1 cellular context compared by ENCODE assay signal in the genomic region with DNA sequence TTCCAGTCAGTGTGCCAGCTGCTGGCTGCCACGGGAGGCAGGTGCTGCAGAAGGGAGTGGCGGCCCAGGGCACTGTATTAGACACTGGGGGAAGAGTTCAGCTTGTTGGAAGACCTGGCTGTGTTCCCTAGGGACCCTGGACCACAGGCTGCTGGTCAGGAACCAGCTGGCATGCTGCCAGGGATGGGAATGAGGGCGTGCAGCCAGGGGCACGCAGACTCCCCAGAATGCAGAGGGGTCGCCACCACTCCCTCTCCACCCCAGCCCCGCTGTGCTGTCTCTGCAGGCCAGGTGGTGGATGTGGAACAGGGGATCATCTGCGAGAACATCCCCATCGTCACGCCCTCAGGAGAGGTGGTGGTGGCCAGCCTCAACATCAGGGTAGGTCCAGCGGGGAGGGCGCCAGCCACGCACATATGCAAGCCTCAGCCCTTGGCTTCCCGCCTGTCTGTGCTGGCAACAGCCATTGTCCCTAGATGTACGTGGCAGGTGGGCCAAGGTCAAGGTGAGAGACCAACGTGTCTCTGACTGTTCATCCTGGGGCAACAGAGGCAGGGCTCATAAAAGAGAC.
TF ChIP-seq lines count a peak whose summit lies in the region.

No MANE protein-coding gene starts in this region.

TF ChIP-seq in K562, 482 proteins besides CTCF, POLR2A, EP300 and RAD21:
- no peak for TF ChIP-seq ZFP36 (IDR thresholded peaks at IDR 0.05; ENCODE audit: low read depth, low read length, partially characterized antibody)
- peak; percentile 86 for TF ChIP-seq NFIC (IDR thresholded peaks at IDR 0.05)
